In the genomic region with DNA sequence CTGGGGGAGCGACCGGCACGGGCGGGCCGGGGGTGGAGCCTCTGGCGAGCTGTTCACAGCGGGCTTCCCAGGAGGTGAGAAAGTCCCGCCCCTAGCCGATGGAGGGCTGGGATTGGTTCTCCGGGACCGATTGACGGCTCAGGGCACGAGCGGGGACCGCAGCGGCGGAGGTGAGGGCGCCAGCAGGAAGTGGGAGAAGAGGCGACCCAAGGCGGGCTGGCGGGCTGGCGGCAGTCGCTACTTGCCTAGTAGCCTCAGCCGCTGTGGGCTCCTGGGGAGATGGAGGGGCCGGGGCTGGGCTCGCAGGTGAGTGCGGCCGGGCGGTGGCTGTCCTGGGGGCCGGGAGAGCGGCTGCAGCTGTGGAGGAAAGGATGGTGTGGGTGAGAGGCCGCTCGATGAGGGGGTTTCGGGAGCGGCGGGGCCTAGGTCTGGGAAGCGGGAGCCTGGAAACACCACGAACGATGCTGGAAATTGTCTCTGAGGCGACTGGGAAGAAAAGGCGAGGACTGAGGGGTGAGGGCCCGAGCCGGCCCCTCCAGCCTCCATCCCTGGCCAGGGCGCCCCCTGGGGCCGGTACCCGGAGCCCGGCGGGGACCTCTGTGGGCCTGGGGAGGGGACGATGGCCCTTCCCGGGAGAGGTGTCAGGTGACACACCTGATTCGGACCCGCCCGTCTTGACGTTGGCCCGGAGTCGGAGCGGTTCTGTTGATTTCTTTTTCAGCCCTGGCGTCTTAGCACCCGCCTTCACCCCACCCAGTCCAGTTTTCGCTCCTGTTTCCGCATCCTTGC, we compare ENCODE assay signal across 8 cellular contexts. TPM values are rescaled to one million over a fixed set of nuclear protein-coding genes. Genes with fewer than 3 reads are reported as not detected.
DNase-seq lines count a peak whose midpoint lies in the region; ATAC-seq and TF ChIP-seq lines count a peak whose summit lies in the region.

A gene with protein sequence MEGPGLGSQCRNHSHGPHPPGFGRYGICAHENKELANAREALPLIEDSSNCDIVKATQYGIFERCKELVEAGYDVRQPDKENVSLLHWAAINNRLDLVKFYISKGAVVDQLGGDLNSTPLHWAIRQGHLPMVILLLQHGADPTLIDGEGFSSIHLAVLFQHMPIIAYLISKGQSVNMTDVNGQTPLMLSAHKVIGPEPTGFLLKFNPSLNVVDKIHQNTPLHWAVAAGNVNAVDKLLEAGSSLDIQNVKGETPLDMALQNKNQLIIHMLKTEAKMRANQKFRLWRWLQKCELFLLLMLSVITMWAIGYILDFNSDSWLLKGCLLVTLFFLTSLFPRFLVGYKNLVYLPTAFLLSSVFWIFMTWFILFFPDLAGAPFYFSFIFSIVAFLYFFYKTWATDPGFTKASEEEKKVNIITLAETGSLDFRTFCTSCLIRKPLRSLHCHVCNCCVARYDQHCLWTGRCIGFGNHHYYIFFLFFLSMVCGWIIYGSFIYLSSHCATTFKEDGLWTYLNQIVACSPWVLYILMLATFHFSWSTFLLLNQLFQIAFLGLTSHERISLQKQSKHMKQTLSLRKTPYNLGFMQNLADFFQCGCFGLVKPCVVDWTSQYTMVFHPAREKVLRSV (plus strand): TSS at position 198 of the 789 bp plus-strand sequence. CDS start 82 bp downstream, at position 280.

- peaks cover 15% of the 10 kb centered on the region for H3K27me3 Mint-ChIP-seq in mesothelial cell of epicardium (ENCODE audit: low read depth)

- H3K36me3 ChIP-seq in HUES48 (ENCODE audit: control insufficient read depth, insufficient read depth, low read length), result peaks cover 13% of the 10 kb centered on the region

- H3K4me1 ChIP-seq in HUES48 (ENCODE audit: control insufficient read depth, insufficient read depth, low read length), result peaks cover 10% of the 10 kb centered on the region

- H3K27me3 ChIP-seq in HUES48 (ENCODE audit: control insufficient read depth, insufficient read depth, low read length), result no peaks in the 10 kb centered on the region

- no peak for TF ChIP-seq CTCF in mesothelial cell of epicardium (IDR thresholded peaks at IDR 0.05; ENCODE audit: unreplicated experiment)

- H3K4me1 Mint-ChIP-seq in mesothelial cell of epicardium, result peaks cover 14% of the 10 kb centered on the region

- H3K36me3 Mint-ChIP-seq in mesothelial cell of epicardium, result peaks cover 3% of the 10 kb centered on the region

- DNase-seq in DMS 273 (lab: John Stamatoyannopoulos, UW; ENCODE audit: unreplicated experiment) (peak; percentile 95), NOMO-1 treated with dmso at 0.1 percent for 144 hours (lab: John Stamatoyannopoulos, UW; ENCODE audit: unreplicated experiment) (peak; percentile 86), mesothelial cell of epicardium (ENCODE audit: low spot score in 2 of 2, unreplicated experiment in 2 of 2) (peak; percentile 87 to 96)
- DNase-seq in activated CD8-positive, alpha-beta memory T cell treated with anti-CD3 and anti-CD28 coated beads for 48 hours (ENCODE audit: low read depth in 2 of 3, low spot score in 2 of 3), result peak; percentile 80 to 94 (median 84)
- DNase-seq in stimulated activated CD8-positive, alpha-beta memory T cell treated with anti-CD3 and anti-CD28 coated beads, Interleukin-15, amount 100 ng/mL, for 4 hours (ENCODE audit: low read depth in 2 of 2), result peak; percentile 92 to 93

- H3K9ac ChIP-seq in HUES48 (ENCODE audit: low read depth, low read length), result peak within 1 kb of the TSS; percentile 70

- H3K27ac Mint-ChIP-seq in mesothelial cell of epicardium, result peak within 1 kb of the TSS; percentile 87

- ATAC-seq in GM21423 (IDR thresholded peaks at IDR 0.05; ENCODE audit: unreplicated experiment), result peak; percentile 99

- H3K9me3 Mint-ChIP-seq in mesothelial cell of epicardium, result no peaks in the 10 kb centered on the region

- peak within 1 kb of the TSS; percentile 89 for H3K4me3 Mint-ChIP-seq in mesothelial cell of epicardium

- H3K4me3 ChIP-seq in HUES48 (ENCODE audit: low read depth, low read length), result peak within 1 kb of the TSS; percentile 87

- H3K27ac ChIP-seq in HUES48 (ENCODE audit: low read depth, low read length), result peak within 1 kb of the TSS; percentile 81

- no peaks in the 10 kb centered on the region for H3K9me3 ChIP-seq in HUES48 (ENCODE audit: control insufficient read depth, insufficient read depth, low read length)

- in situ Hi-C loops in endometrial microvascular endothelial cells (cut with HindIII; ENCODE audit: inconsistent ontology term, low pct_unique_long_range_greater_than_20kb, low sequenced_read_pairs), result no loop called here

RNA-seq across cellular contexts. Expression of the gene that starts here (rescaled TPM):
- total RNA-seq in endometrial microvascular endothelial cells (ENCODE audit: inconsistent ontology term) (119 TPM), mesothelial cell of epicardium (14.2 to 19.1 TPM (median 17.3 TPM) in 3 replicates)

Comparison
In these comparisons a context has a peak if more than half of its experiments do, and no peak if none do; other contexts are left out.
1. Peak in every context shown above with its lines: DNase-seq, ATAC-seq, H3K4me3 ChIP-seq and H3K27ac ChIP-seq.